20 cellular contexts compared by ENCODE assay signal in the genomic region with DNA sequence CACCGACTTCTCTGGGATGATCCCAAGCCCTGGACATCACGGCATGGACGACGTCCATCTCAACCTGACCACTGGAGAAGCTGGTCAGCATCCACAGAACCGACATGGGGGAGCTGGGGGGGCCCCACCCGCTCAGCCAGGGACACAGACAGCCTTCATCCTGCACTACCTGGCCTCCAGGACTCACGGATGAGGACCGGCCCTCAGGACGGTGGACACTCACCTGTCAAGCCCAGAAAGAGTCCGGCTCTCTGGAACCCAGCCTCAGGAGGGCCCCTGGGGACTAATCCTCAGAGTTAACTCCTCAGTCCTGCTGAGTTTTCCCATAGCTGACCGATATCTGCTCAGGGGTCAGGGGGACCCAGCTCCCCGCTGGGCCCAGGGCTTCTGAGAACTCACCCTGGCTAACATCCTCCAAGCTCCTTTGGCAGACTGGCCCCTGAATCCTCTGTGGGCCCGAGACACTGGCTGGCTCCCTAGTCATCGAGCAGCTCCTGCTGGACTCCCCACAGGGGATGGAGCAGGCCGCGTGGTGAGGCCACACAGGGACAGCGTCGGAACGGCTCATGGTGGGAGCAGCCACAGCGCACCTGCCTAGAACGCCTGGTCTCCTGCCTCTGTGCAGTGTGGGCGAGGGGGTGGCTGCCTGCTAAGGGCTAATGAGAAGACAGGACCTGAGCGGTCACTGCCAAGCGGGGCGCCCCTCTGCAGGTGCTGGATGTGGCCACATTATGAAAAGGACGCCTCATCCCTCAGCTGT.
DNase-seq lines count a peak whose midpoint lies in the region; ATAC-seq and TF ChIP-seq lines count a peak whose summit lies in the region.
"Had no signal": no experiment of that assay in that cellular context is flagged by ENCODE, and none has a peak within 500 bp of the region (broad histone marks: within the 10 kb centered on the region; RNA-seq: fewer than 3 reads in every experiment).

No MANE protein-coding gene starts in this region.

- no peaks in the 10 kb centered on the region for H3K36me3 ChIP-seq in mesenchymal stem cell (ENCODE audit: control insufficient read depth in 1 of 2, insufficient read depth in 2 of 2, low read depth in 1 of 2, low read length in 2 of 2)
- no peaks in the 10 kb centered on the region for H3K36me3 ChIP-seq in spleen
- H3K36me3 ChIP-seq: BLaER1, HAP-1 had no signal

- no peak overlapping the region for H3K9ac ChIP-seq in mesenchymal stem cell (ENCODE audit: low read length)
- H3K9ac ChIP-seq: BLaER1 had no signal

- no peak overlapping the region for H2BK15ac ChIP-seq in mesenchymal stem cell (ENCODE audit: low read depth, poor library complexity, severe bottlenecking)

- no peak overlapping the region for H3K27ac ChIP-seq in mesenchymal stem cell (ENCODE audit: low read length, poor library complexity, severe bottlenecking)
- H3K27ac ChIP-seq in spleen, result no peak overlapping the region
- H3K27ac ChIP-seq: 22Rv1, BLaER1, C4-2B had no signal

- H4K8ac ChIP-seq in mesenchymal stem cell (ENCODE audit: low read length), result no peak overlapping the region

- H2AFZ ChIP-seq in mesenchymal stem cell (ENCODE audit: low read depth, low read length), result no peak overlapping the region
- H2AFZ ChIP-seq: GM23338 had no signal

- no peak for TF ChIP-seq CTCF in spleen (IDR thresholded peaks at IDR 0.05 in 8 of 11, conservative IDR thresholded peaks at IDR 0.05 in 3 of 11)

- intact Hi-C loops in Right ventricle myocardium inferior (cut with DNase I), result no loop called here
- intact Hi-C loops in left ventricle myocardium superior (cut with micrococcal nuclease), result no loop called here
- intact Hi-C loops in spleen (cut with DNase I; ENCODE audit: low total_unique reads), result no loop called here

- H3K4me3 ChIP-seq in mesenchymal stem cell (ENCODE audit: insufficient read depth in 1 of 2, low read depth in 1 of 2, low read length in 2 of 2), result no peak overlapping the region
- H3K4me3 ChIP-seq in spleen, result no peak overlapping the region
- H3K4me3 ChIP-seq: BLaER1, GM12878, GM23338, HAP-1 had no signal

- H3K4ac ChIP-seq in mesenchymal stem cell (ENCODE audit: low read depth in 1 of 2, low read length in 2 of 2), result no peak overlapping the region

- no peak overlapping the region for H2BK120ac ChIP-seq in mesenchymal stem cell (ENCODE audit: low read depth, low read length)

- H2BK12ac ChIP-seq in mesenchymal stem cell (ENCODE audit: low read length in 2 of 2), result no peak overlapping the region

- no peak overlapping the region for H3K4me2 ChIP-seq in mesenchymal stem cell (ENCODE audit: low read length, poor library complexity, severe bottlenecking)
- H3K4me2 ChIP-seq: BLaER1, GM23338 had no signal

- H3K79me1 ChIP-seq in mesenchymal stem cell (replicated peaks; ENCODE audit: low read length, poor library complexity, severe bottlenecking), result no peaks in the 10 kb centered on the region

- H3K4me1 ChIP-seq in mesenchymal stem cell (ENCODE audit: control insufficient read depth, insufficient read depth, low read depth, low read length), result peaks cover 2% of the 10 kb centered on the region
- H3K4me1 ChIP-seq in spleen, result no peaks in the 10 kb centered on the region
- H3K4me1 ChIP-seq: BLaER1, Caco-2, HAP-1 had no signal

- H3K14ac ChIP-seq in mesenchymal stem cell (ENCODE audit: low read length in 2 of 2), result no peak overlapping the region

- H3K9me3 ChIP-seq in mesenchymal stem cell (ENCODE audit: control insufficient read depth, low read length), result peaks cover 10% of the 10 kb centered on the region
- H3K9me3 ChIP-seq in spleen, result no peaks in the 10 kb centered on the region
- H3K9me3 ChIP-seq: BLaER1, Caco-2, HAP-1 had no signal

- TF ChIP-seq POLR2A in spleen (IDR thresholded peaks at IDR 0.05), result no peak

- no peak for ATAC-seq in Right ventricle myocardium inferior
- no peak for ATAC-seq in left ventricle myocardium superior
- ATAC-seq: CD8-positive, alpha-beta T cell; GM12878; GM23338 had no signal

- DNase-seq in Right ventricle myocardium inferior (ENCODE audit: missing footprints), result peak; percentile 23
- no peak for DNase-seq in left ventricle myocardium superior
- DNase-seq in mesenchymal stem cell, result no peak
- peak; percentile 61 for DNase-seq in spleen
- DNase-seq in SK-N-DZ (ENCODE audit: low spot score), result no peak
- no peak for DNase-seq in DMS153 (lab: John Stamatoyannopoulos, UW)
- DNase-seq in LoVo (ENCODE audit: low spot score), result no peak
- DNase-seq: Caco-2; CD4-positive, CD25-positive, alpha-beta regulatory T cell; CD8-positive, alpha-beta T cell; DMS79; EL; GDM1; HFFc6 had no signal

- H3K18ac ChIP-seq in mesenchymal stem cell (ENCODE audit: low read depth in 1 of 2, low read length in 2 of 2), result no peak overlapping the region

- H2AK5ac ChIP-seq in mesenchymal stem cell (ENCODE audit: low read length, severe bottlenecking), result no peak overlapping the region

- H3K27me3 ChIP-seq in mesenchymal stem cell (ENCODE audit: control insufficient read depth in 1 of 2, insufficient read depth in 1 of 2, low read length in 2 of 2) (no peaks in the 10 kb centered on the region), spleen (replicated peaks in 1 of 7) (peaks cover 0 to 40% (median 0%) of the 10 kb centered on the region in 7 donors)
- H3K27me3 ChIP-seq: BLaER1 had no signal

- no peak overlapping the region for H3K23ac ChIP-seq in mesenchymal stem cell (ENCODE audit: low read length in 2 of 2)

- H2BK5ac ChIP-seq in mesenchymal stem cell (ENCODE audit: low read depth, low read length, poor library complexity, severe bottlenecking), result no peak overlapping the region

- H4K91ac ChIP-seq in mesenchymal stem cell (ENCODE audit: low read length), result peak overlapping the region; percentile 21

- 79% methylated on average over 24 of the region's 26 CpGs for WGBS in mesenchymal stem cell
- WGBS in spleen, 5 donors, result 73 to 85% (median 79%) methylated on average over 25 to 26 of the region's 26 CpGs

Comparison
In these comparisons a context has a peak if more than half of its experiments do, and no peak if none do; other contexts are left out.
1. DNase-seq: peak in Right ventricle myocardium inferior (single experiment) and spleen (single experiment); none in left ventricle myocardium superior (single experiment), mesenchymal stem cell (single experiment), SK-N-DZ (single experiment), DMS153 (single experiment) and LoVo (single experiment).